ENCODE assay signal across 12 cellular contexts in genomic region chr2:134583997-134584520, GRCh38.
"Had no signal": no experiment of that assay in that cellular context is flagged by ENCODE, and none has a peak within 500 bp of the region (broad histone marks: within the 10 kb centered on the region; RNA-seq: fewer than 3 reads in every experiment).

No MANE protein-coding gene starts in this region.

- H3K4me1 ChIP-seq: sigmoid colon had no signal

- H3K4me3 Mint-ChIP-seq: activated T-helper 1 cell treated with anti-CD3 and anti-CD28 coated beads, Interleukin-12 subunit alpha, Interleukin-12 subunit beta, Interleukin-2, Interleukin-4 antibody, amounts not matched to agents 30 ng/mL and 10 ng/mL and 1 ng/mL, durations not matched to agents 14 hours and 24 hours and 36 hours; stimulated activated naive CD8-positive, alpha-beta T cell treated with anti-CD3 and anti-CD28 coated beads, Interleukin-15, Interleukin-2, amounts not matched to agents 100 ng/mL and 50 ng/mL, for 24 hours; T-helper 2 cell treated with Interferon-gamma antibody and Interleukin-4, amounts not matched to agents 5 μg/mL and 100 μg/mL, for 36 hours had no signal

- H3K27ac ChIP-seq: sigmoid colon had no signal

- H3K36me3 ChIP-seq: sigmoid colon had no signal

- H3K4me3 ChIP-seq: sigmoid colon had no signal

- H3K27me3 Mint-ChIP-seq: stimulated activated naive CD8-positive, alpha-beta T cell treated with anti-CD3 and anti-CD28 coated beads, Interleukin-15, Interleukin-2, amounts not matched to agents 100 ng/mL and 50 ng/mL, for 24 hours had no signal

- H3K27ac Mint-ChIP-seq: activated T-helper 1 cell treated with anti-CD3 and anti-CD28 coated beads, Interleukin-12 subunit alpha, Interleukin-12 subunit beta, Interleukin-2, Interleukin-4 antibody, amounts not matched to agents 30 ng/mL and 10 ng/mL and 1 ng/mL, durations not matched to agents 14 hours and 24 hours and 36 hours; stimulated activated naive CD8-positive, alpha-beta T cell treated with anti-CD3 and anti-CD28 coated beads, Interleukin-15, Interleukin-2, amounts not matched to agents 100 ng/mL and 50 ng/mL, for 24 hours; T-helper 2 cell treated with Interferon-gamma antibody and Interleukin-4, amounts not matched to agents 5 μg/mL and 100 μg/mL, for 36 hours had no signal

- H3K27me3 ChIP-seq: sigmoid colon had no signal

- DNase-seq: activated CD4-positive, alpha-beta T cell treated with anti-CD3 and anti-CD28 coated beads, Interleukin-2, amount 50 U/mL, for 4 hours; activated naive CD4-positive, alpha-beta T cell treated with Interleukin-2 at 50 U/mL for 16 hours; foreskin melanocyte; head of caudate nucleus; mesenchymal stem cell; sigmoid colon; stimulated activated CD4-positive, alpha-beta T cell treated with anti-CD3 and anti-CD28 coated beads, Interleukin-2, amount 100 ng/mL, for 48 hours; stimulated activated CD8-positive, alpha-beta memory T cell treated with anti-CD3 and anti-CD28 coated beads, Interleukin-4, amount 100 ng/mL, for 48 hours had no signal

- ATAC-seq: activated CD4-positive, CD25-positive, alpha-beta regulatory T cell treated with anti-CD3 and anti-CD28 coated beads, Interleukin-2, amount 50 U/mL, for 24 hours had no signal
